30 cellular contexts compared by ENCODE assay signal in genomic region chr1:67018574-67018973, GRCh38. TPM values are rescaled to one million over a fixed set of nuclear protein-coding genes. Genes with fewer than 3 reads are reported as not detected.
DNase-seq lines count a peak whose midpoint lies in the region; ATAC-seq, FAIRE-seq and TF ChIP-seq lines count a peak whose summit lies in the region.
"Had no signal": no experiment of that assay in that cellular context is flagged by ENCODE, and none has a peak within 500 bp of the region (broad histone marks: within the 10 kb centered on the region; RNA-seq: fewer than 3 reads in every experiment).

No MANE protein-coding gene starts in this region.

- ATAC-seq in body of pancreas = no peak
- ATAC-seq in HG03135 (IDR thresholded peaks at IDR 0.05; ENCODE audit: unreplicated experiment) = no peak
- ATAC-seq: activated T-cell treated with anti-CD3 and anti-CD28 coated beads, Interleukin-2, amount 50 U/mL, for 72 hours; heart right ventricle; naive thymus-derived CD8-positive, alpha-beta T cell; stimulated activated naive B cell treated with anti-CD40 and anti-IgM and Interleukin-4, amounts not matched to agents 10 μg/mL and 1 μg/mL and 100 μg/mL, for 72 hours had no signal

- H2AFZ ChIP-seq in H1 (ENCODE audit: low read length) = no peak overlapping the region
- H2AFZ ChIP-seq in osteoblast (ENCODE audit: low read length) = no peak overlapping the region

- DNase-seq in activated CD4-positive, alpha-beta T cell treated with anti-CD3 and anti-CD28 coated beads, Interleukin-2, amount 10 ng/mL, durations not matched to agents 24 days and 14 days = peak; percentile 43
- DNase-seq in activated CD4-positive, alpha-beta T cell treated with anti-CD3 and anti-CD28 coated beads for 1 hour = no peak
- DNase-seq in H1 (ENCODE audit: low read depth in 1 of 2, low spot score in 2 of 2) = no peak
- DNase-seq in osteoblast (ENCODE audit: insufficient read length, low spot score, missing footprints) = no peak
- no peak for DNase-seq in GM12892 (ENCODE audit: insufficient read length)
- DNase-seq in body of pancreas = no peak
- no peak for DNase-seq in dedifferentiated amniotic fluid mesenchymal stem cell (ENCODE audit: extremely low spot score)
- DNase-seq: 8988T; activated CD4-positive, alpha-beta T cell treated with anti-CD3 and anti-CD28 coated beads for 48 hours; activated naive CD4-positive, alpha-beta T cell treated with anti-CD3 and anti-CD28 coated beads, Interleukin-2, amount 10 ng/mL, durations not matched to agents 7 days and 5 days; activated T-cell treated with anti-CD3 and anti-CD28 coated beads, Interleukin-2, amount 50 U/mL, for 72 hours; amygdala; CD4-positive, alpha-beta memory T cell; effector CD4-positive, alpha-beta T cell; heart right ventricle; naive thymus-derived CD8-positive, alpha-beta T cell; NCI-H1048; NCI-H1694 treated with DMSO at 0.1 percent for 48 hours; NCI-H69; ovary; spleen; stimulated activated CD4-positive, alpha-beta T cell treated with anti-CD3 and anti-CD28 coated beads, Interleukin-4, amount 100 ng/mL, for 1 hour; stimulated activated naive B cell treated with anti-CD40 and anti-IgM and Interleukin-4, amounts not matched to agents 10 μg/mL and 1 μg/mL and 100 μg/mL, for 72 hours; thyroid gland had no signal

- no peak overlapping the region for H3K14ac ChIP-seq in H1 (ENCODE audit: insufficient read length)

- no peak overlapping the region for H2AK5ac ChIP-seq in H1 (ENCODE audit: low read depth, low read length)

- H3K27me3 Mint-ChIP-seq in activated CD4-positive, alpha-beta T cell treated with anti-CD3 and anti-CD28 coated beads, Interleukin-2, amount 10 ng/mL, durations not matched to agents 24 days and 14 days = no peaks in the 10 kb centered on the region
- H3K27me3 Mint-ChIP-seq: activated naive CD4-positive, alpha-beta T cell treated with anti-CD3 and anti-CD28 coated beads, Interleukin-2, amount 10 ng/mL, durations not matched to agents 7 days and 5 days; CD4-positive, alpha-beta memory T cell; central memory CD8-positive, alpha-beta T cell; naive thymus-derived CD8-positive, alpha-beta T cell; stimulated activated naive B cell treated with anti-CD40 and anti-IgM and Interleukin-4, amounts not matched to agents 10 μg/mL and 1 μg/mL and 100 μg/mL, for 72 hours had no signal

- H4K8ac ChIP-seq in H1 (ENCODE audit: extremely low read depth, insufficient read depth, low read length) = no peak overlapping the region

- no peak overlapping the region for H2BK15ac ChIP-seq in H1 (ENCODE audit: low read length)

- peaks cover 2% of the 10 kb centered on the region for H3K4me1 Mint-ChIP-seq in activated CD4-positive, alpha-beta T cell treated with anti-CD3 and anti-CD28 coated beads, Interleukin-2, amount 10 ng/mL, durations not matched to agents 24 days and 14 days
- H3K4me1 Mint-ChIP-seq: activated naive CD4-positive, alpha-beta T cell treated with anti-CD3 and anti-CD28 coated beads, Interleukin-2, amount 10 ng/mL, durations not matched to agents 7 days and 5 days; central memory CD8-positive, alpha-beta T cell; stimulated activated naive B cell treated with anti-CD40 and anti-IgM and Interleukin-4, amounts not matched to agents 10 μg/mL and 1 μg/mL and 100 μg/mL, for 72 hours had no signal

- intact Hi-C loops in activated CD4-positive, alpha-beta T cell treated with anti-CD3 and anti-CD28 coated beads, Interleukin-2, amount 10 ng/mL, durations not matched to agents 24 days and 14 days (cut with micrococcal nuclease) = no loop called here
- intact Hi-C loops in body of pancreas (cut with DNase I) = no loop called here

- no peak for TF ChIP-seq POLR2A in H1 (IDR thresholded peaks at IDR 0.05; ENCODE audit: control extremely low read depth in 1 of 2, low read depth in 2 of 2, low read length in 2 of 2)
- TF ChIP-seq POLR2A in GM12892 (IDR thresholded peaks at IDR 0.05; ENCODE audit: low read depth, low read length) = no peak
- TF ChIP-seq POLR2A in body of pancreas (IDR thresholded peaks at IDR 0.05) = no peak

- H3K56ac ChIP-seq in H1 (replicated peaks; ENCODE audit: insufficient read length, low read depth, low read length) = no peak overlapping the region

- H3K79me2 ChIP-seq in H1 (ENCODE audit: control insufficient read depth in 1 of 2, insufficient read depth in 2 of 2, low read length in 2 of 2) = no peaks in the 10 kb centered on the region
- H3K79me2 ChIP-seq in osteoblast (ENCODE audit: insufficient read depth, low read length) = no peaks in the 10 kb centered on the region

- no peaks in the 10 kb centered on the region; the same call in 1 of the 2 replicates for H3K23me2 ChIP-seq in H1 (ENCODE audit: low read depth, low read length)

- no peak overlapping the region for H3K4ac ChIP-seq in H1 (replicated peaks; ENCODE audit: insufficient read length, low read depth, low read length)

- no peak overlapping the region for H3K18ac ChIP-seq in H1 (ENCODE audit: extremely low read depth, low read length)

- CTCF ChIA-PET in H1 (lab: Charles Lee; ENCODE audit: partially characterized antibody) = interaction anchor here (2.3 to 3.5 kb wide), 3 partner anchors 18 to 130 kb away, joined by 9 to 27 read pairs (median 18); no protein-coding TSS in a partner anchor

- no peak overlapping the region for H2BK12ac ChIP-seq in H1 (ENCODE audit: low read depth, low read length)

- no peaks in the 10 kb centered on the region for H3K9me3 Mint-ChIP-seq in activated CD4-positive, alpha-beta T cell treated with anti-CD3 and anti-CD28 coated beads, Interleukin-2, amount 10 ng/mL, durations not matched to agents 24 days and 14 days
- H3K9me3 Mint-ChIP-seq: activated naive CD4-positive, alpha-beta T cell treated with anti-CD3 and anti-CD28 coated beads, Interleukin-2, amount 10 ng/mL, durations not matched to agents 7 days and 5 days; activated T-cell treated with anti-CD3 and anti-CD28 coated beads, Interleukin-2, amount 50 U/mL, for 72 hours; central memory CD8-positive, alpha-beta T cell; stimulated activated naive B cell treated with anti-CD40 and anti-IgM and Interleukin-4, amounts not matched to agents 10 μg/mL and 1 μg/mL and 100 μg/mL, for 72 hours; T-helper 1 cell treated with Interleukin-12 subunit alpha and Interleukin-12 subunit beta and Interleukin-4 antibody, amounts not matched to agents 30 μg/mL and 1 μg/mL, for 36 hours had no signal

- no peak overlapping the region for H2BK20ac ChIP-seq in H1 (ENCODE audit: low read length)

- peaks cover 37% of the 10 kb centered on the region for H3K36me3 Mint-ChIP-seq in activated CD4-positive, alpha-beta T cell treated with anti-CD3 and anti-CD28 coated beads, Interleukin-2, amount 10 ng/mL, durations not matched to agents 24 days and 14 days (ENCODE audit: low read depth)

- no peak overlapping the region for H3K4me3 ChIP-seq in H1 (ENCODE audit: extremely low read depth in 1 of 4, insufficient read depth in 2 of 4, low read depth in 3 of 4, low read length in 4 of 4)
- no peak overlapping the region for H3K4me3 ChIP-seq in osteoblast (ENCODE audit: insufficient read depth, low read length)
- no peak overlapping the region for H3K4me3 ChIP-seq in body of pancreas
- H3K4me3 ChIP-seq: heart right ventricle, ovary, SK-N-MC, spleen, thyroid gland had no signal

- H4K20me1 ChIP-seq in H1 (replicated peaks in 1 of 2; ENCODE audit: control insufficient read depth in 1 of 2, insufficient read depth in 2 of 2, low read length in 2 of 2) (peaks cover 0 to 2% of the 10 kb centered on the region in 2 experiments), osteoblast (ENCODE audit: insufficient read depth, low read length) (no peaks in the 10 kb centered on the region)

- no peak overlapping the region for H3K23ac ChIP-seq in H1 (ENCODE audit: insufficient read length)

- FAIRE-seq in H1 (lab: Jason Lieb, UNC) (peak; percentile 39), GM12892 (lab: Jason Lieb, UNC) (no peak)

- H2BK5ac ChIP-seq in H1 (ENCODE audit: low read depth, low read length) = no peak overlapping the region

- H3K27ac ChIP-seq in H1 (ENCODE audit: low read depth, low read length) = no peak overlapping the region
- peak overlapping the region; percentile 56 for H3K27ac ChIP-seq in osteoblast (ENCODE audit: low read depth, low read length)
- H3K27ac ChIP-seq in body of pancreas = no peak overlapping the region
- H3K27ac ChIP-seq: HL-60, ovary, RWPE1 had no signal

- no peak overlapping the region for H4K91ac ChIP-seq in H1 (replicated peaks; ENCODE audit: insufficient read length, low read length)

- no peak for TF ChIP-seq RAD21 in H1 (IDR thresholded peaks at IDR 0.05 in 1 of 2, conservative IDR thresholded peaks at IDR 0.05 in 1 of 2; ENCODE audit: low read depth in 2 of 2, low read length in 2 of 2)

- H3K4me1 ChIP-seq in H1 (replicated peaks in 1 of 4; ENCODE audit: control insufficient read depth in 3 of 4, insufficient read depth in 4 of 4, low read length in 3 of 4) = peaks cover 0 to 12% (median 9%) of the 10 kb centered on the region in 4 experiments; a peak in 4 of 7 replicates
- peaks cover 30% of the 10 kb centered on the region for H3K4me1 ChIP-seq in osteoblast (ENCODE audit: insufficient read depth, low read length)
- H3K4me1 ChIP-seq in body of pancreas = peaks cover 38% of the 10 kb centered on the region
- H3K4me1 ChIP-seq: spleen had no signal

- 79% methylated on average over 2 of the region's 2 CpGs; no CpG with 5 or more reads in 1 of the 2 experiments for WGBS in H1 (ENCODE audit: extremely low coverage in 1 of 2, insufficient coverage in 1 of 2, insufficient read length in 1 of 2, insufficient replicate concordance in 2 of 2, low coverage in 1 of 2, low lambda C conversion rate in 2 of 2, missing lambda C conversion rate in 1 of 2), 2 experiments
- WGBS in body of pancreas, 2 donors = 93 to 97% methylated on average over 2 of the region's 2 CpGs

- no peak overlapping the region for H3K4me2 ChIP-seq in H1 (ENCODE audit: insufficient read depth in 1 of 2, low read depth in 2 of 2, low read length in 2 of 2)
- H3K4me2 ChIP-seq in osteoblast (ENCODE audit: insufficient read depth, low read length) = no peak overlapping the region

- no peak overlapping the region for H3K9ac ChIP-seq in H1 (replicated peaks in 1 of 4; ENCODE audit: extremely low read depth in 1 of 4, low read depth in 3 of 4, low read length in 3 of 4)

- no peak overlapping the region for H4K5ac ChIP-seq in H1 (ENCODE audit: insufficient read length, low read depth, low read length)

- no peak overlapping the region for H3K4me3 Mint-ChIP-seq in activated CD4-positive, alpha-beta T cell treated with anti-CD3 and anti-CD28 coated beads, Interleukin-2, amount 10 ng/mL, durations not matched to agents 24 days and 14 days
- H3K4me3 Mint-ChIP-seq: activated naive CD4-positive, alpha-beta T cell treated with anti-CD3 and anti-CD28 coated beads, Interleukin-2, amount 10 ng/mL, durations not matched to agents 7 days and 5 days; activated T-cell treated with anti-CD3 and anti-CD28 coated beads, Interleukin-2, amount 50 U/mL, for 72 hours; CD4-positive, alpha-beta memory T cell; central memory CD8-positive, alpha-beta T cell; naive thymus-derived CD8-positive, alpha-beta T cell; stimulated activated naive B cell treated with anti-CD40 and anti-IgM and Interleukin-4, amounts not matched to agents 10 μg/mL and 1 μg/mL and 100 μg/mL, for 72 hours; T-helper 1 cell treated with Interleukin-12 subunit alpha and Interleukin-12 subunit beta and Interleukin-4 antibody, amounts not matched to agents 30 μg/mL and 1 μg/mL, for 36 hours had no signal

- H2BK120ac ChIP-seq in H1 (replicated peaks; ENCODE audit: low read depth, low read length) = no peak overlapping the region

- H3K36me3 ChIP-seq in H1 (ENCODE audit: control insufficient read depth in 2 of 4, insufficient read depth in 4 of 4, low read length in 3 of 4) (no peaks in the 10 kb centered on the region), osteoblast (ENCODE audit: insufficient read depth, low read length) (peaks cover 8% of the 10 kb centered on the region), body of pancreas (replicated peaks in 1 of 2; ENCODE audit: insufficient read depth in 1 of 2, low read depth in 2 of 2) (no peaks in the 10 kb centered on the region)
- H3K36me3 ChIP-seq: ovary, thyroid gland had no signal

- no peak overlapping the region for H3K27ac Mint-ChIP-seq in activated CD4-positive, alpha-beta T cell treated with anti-CD3 and anti-CD28 coated beads, Interleukin-2, amount 10 ng/mL, durations not matched to agents 24 days and 14 days
- H3K27ac Mint-ChIP-seq: activated naive CD4-positive, alpha-beta T cell treated with anti-CD3 and anti-CD28 coated beads, Interleukin-2, amount 10 ng/mL, durations not matched to agents 7 days and 5 days; activated T-cell treated with anti-CD3 and anti-CD28 coated beads, Interleukin-2, amount 50 U/mL, for 72 hours; stimulated activated naive B cell treated with anti-CD40 and anti-IgM and Interleukin-4, amounts not matched to agents 10 μg/mL and 1 μg/mL and 100 μg/mL, for 72 hours; T-helper 1 cell treated with Interleukin-12 subunit alpha and Interleukin-12 subunit beta and Interleukin-4 antibody, amounts not matched to agents 30 μg/mL and 1 μg/mL, for 36 hours had no signal

- POLR2A ChIA-PET in H1 (lab: Charles Lee; ENCODE audit: partially characterized antibody) = interaction anchor here (1.2 kb wide), 2 partner anchors 15 to 18 kb away, joined by 3 to 4 read pairs; no protein-coding TSS in a partner anchor

- TF ChIP-seq CTCF in H1 (IDR thresholded peaks at IDR 0.05; ENCODE audit: control extremely low read depth in 1 of 3, insufficient read depth in 1 of 3, low read depth in 1 of 3, low read length in 3 of 3) = no peak
- no peak for TF ChIP-seq CTCF in osteoblast (IDR thresholded peaks at IDR 0.05; ENCODE audit: extremely low read depth, low read depth, low read length)
- no peak for TF ChIP-seq CTCF in body of pancreas (IDR thresholded peaks at IDR 0.05)

- H3K9me3 ChIP-seq in H1 (ENCODE audit: insufficient read depth in 2 of 2, low read depth in 1 of 2, low read length in 1 of 2) = no peaks in the 10 kb centered on the region
- no peaks in the 10 kb centered on the region for H3K9me3 ChIP-seq in osteoblast (ENCODE audit: low read depth, low read length)
- H3K9me3 ChIP-seq in body of pancreas = no peaks in the 10 kb centered on the region
- H3K9me3 ChIP-seq: heart right ventricle, ovary, thyroid gland had no signal

- no peak for TF ChIP-seq EP300 in H1 (IDR thresholded peaks at IDR 0.05; ENCODE audit: borderline replicate concordance in 1 of 2, low read depth in 2 of 2, low read length in 2 of 2)

- 0 out of 7 replicates have a peak, but pooled peaks cover 0 to 2% (median 0%) of the 10 kb centered on the region in 4 experiments for H3K27me3 ChIP-seq in H1 (replicated peaks in 1 of 4; ENCODE audit: control insufficient read depth in 3 of 4, extremely low read depth in 1 of 4, insufficient read depth in 3 of 4, low read length in 3 of 4)
- H3K27me3 ChIP-seq in osteoblast (ENCODE audit: insufficient read depth, low read length) = no peaks in the 10 kb centered on the region
- no peaks in the 10 kb centered on the region for H3K27me3 ChIP-seq in body of pancreas
- H3K27me3 ChIP-seq: heart right ventricle, ovary, spleen, thyroid gland had no signal

- no peaks in the 10 kb centered on the region for H3K79me1 ChIP-seq in H1 (ENCODE audit: low read depth, low read length)

RNA-seq across cellular contexts. Expression of gene SLC35D1, which starts 35.4 kb away (rescaled TPM):
- 15.9 and 16.1 TPM in 2 replicates for total RNA-seq in activated CD4-positive, alpha-beta T cell treated with anti-CD3 and anti-CD28 coated beads, Interleukin-2, amount 10 ng/mL, durations not matched to agents 24 days and 14 days
- 2.7 and 2.8 TPM in 2 replicates for total RNA-seq in H1 (2021; fragmentation: NEBNext Ultra II Directional; extraction: Animal tissue kit (Norgen Biotek cat#: 25700))
- polyA plus RNA-seq in H1 (2011; rRNA removed) = 0.78 and 1.2 TPM in 2 replicates
- polyA plus RNA-seq in H1 (2011; cell fraction: cytosol; rRNA removed) = 1.3 TPM
- polyA plus RNA-seq in H1 (2011; cell fraction: nucleus; rRNA removed) = 0.97 TPM
- polyA plus RNA-seq in H1 (2012, experiment 1 of 2) = 0.98 to 1.9 TPM (median 1.4 TPM) in 4 replicates
- 0.30 TPM for polyA plus RNA-seq in H1 (2012, experiment 2 of 2)
- 1.8 TPM for polyA plus RNA-seq in H1 (2013, experiment 1 of 2)
- polyA plus RNA-seq in H1 (2013, experiment 2 of 2) = 2.3 TPM
- 3.3 and 3.8 TPM in 2 replicates for polyA minus RNA-seq in H1 (2011; rRNA and poly(A)+ RNA removed)
- polyA minus RNA-seq in H1 (2011; cell fraction: cytosol; rRNA and poly(A)+ RNA removed) = 0.95 TPM
- polyA minus RNA-seq in H1 (2011; cell fraction: nucleus; rRNA and poly(A)+ RNA removed) = 4.3 TPM
- total RNA-seq in osteoblast = 13.0 and 13.8 TPM in 2 replicates
- 5.6 TPM for polyA plus RNA-seq in GM12892 (2012; ENCODE audit: missing spikeins)
- total RNA-seq in body of pancreas = 1 to 10 TPM; 5.6 to 9.9 TPM
